ENCODE assay signal across 21 cellular contexts in the genomic region with DNA sequence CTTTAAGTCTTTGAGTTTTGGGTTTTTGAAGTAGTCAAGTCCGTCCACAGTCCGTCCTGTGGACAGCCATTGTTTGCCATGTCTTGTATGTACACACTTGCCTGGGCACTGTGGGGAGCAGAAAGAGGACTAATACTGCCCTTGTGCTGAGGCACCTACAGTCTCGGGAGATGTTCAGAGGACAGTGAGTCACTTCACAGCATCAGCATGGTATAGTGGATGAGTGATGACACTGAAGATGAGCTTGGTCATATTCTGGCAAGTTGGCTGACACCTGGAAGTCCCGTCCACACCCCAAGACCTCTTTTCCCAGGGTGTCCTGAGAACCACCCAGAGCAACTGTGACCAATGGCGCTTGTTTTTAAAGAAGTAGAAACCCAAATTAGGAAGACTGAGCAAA. TPM values are rescaled to one million over a fixed set of nuclear protein-coding genes. Genes with fewer than 3 reads are reported as not detected.
A peak's percentile ranks its signal among the peaks of the same experiment; 100 is the strongest.
DNase-seq lines count a peak whose midpoint lies in the region; ATAC-seq and TF ChIP-seq lines count a peak whose summit lies in the region.
"Had no signal": no experiment of that assay in that cellular context is flagged by ENCODE, and none has a peak within 500 bp of the region (broad histone marks: within the 10 kb centered on the region; RNA-seq: fewer than 3 reads in every experiment).

No MANE protein-coding gene starts in this region.

- intact Hi-C loops in PC-3 (cut with micrococcal nuclease) = no loop called here
- intact Hi-C loops in right cardiac atrium (cut with DNase I) = loop anchor here in 3 of 4 donors (10.0 kb wide), 2 partner anchors 372 to 452 kb away; a partner anchor contains a TSS

- H3K27ac ChIP-seq in PC-3 (ENCODE audit: low read length) (peak overlapping the region; percentile 89), right cardiac atrium (ENCODE audit: low read length) (no peak overlapping the region)
- H3K27ac ChIP-seq: C4-2B, HL-60, SK-N-MC had no signal

- peaks cover 100% of the 10 kb centered on the region for H3K79me2 ChIP-seq in PC-3 (ENCODE audit: low read length)

- peaks cover 22% of the 10 kb centered on the region; the same call in 1 of the 2 replicates for H3K36me3 ChIP-seq in PC-3 (ENCODE audit: low read depth, low read length)

- BruUV-seq in PC-3 (replicated peaks; lab: Mats Ljungman, UMichigan) = no TSS peak

- H3F3A ChIP-seq in PC-3 (ENCODE audit: low read length, unreplicated experiment) = peaks cover 15% of the 10 kb centered on the region

- H3K27me3 ChIP-seq in PC-3 (ENCODE audit: low read length) (no peaks in the 10 kb centered on the region), right cardiac atrium (ENCODE audit: control insufficient read depth, insufficient read depth) (no peaks in the 10 kb centered on the region)

- no peaks in the 10 kb centered on the region for H3K9me2 ChIP-seq in PC-3 (replicated peaks; ENCODE audit: low read length)

- peak; percentile 10 for DNase-seq in stimulated activated CD4-positive, alpha-beta T cell treated with anti-CD3 and anti-CD28 coated beads, Interleukin-1b, Interleukin-23, amount 100 ng/mL, for 48 hours
- DNase-seq in stimulated activated CD4-positive, alpha-beta T cell treated with anti-CD3 and anti-CD28 coated beads, Interleukin-15, amount 100 ng/mL, for 24 hours = no peak
- DNase-seq in PC-3 (no peak), epithelial cell of esophagus (ENCODE audit: low read depth) (peak; percentile 18), right cardiac atrium (no peak), T-helper 9 cell (no peak), NCI-H2081 (lab: John Stamatoyannopoulos, UW) (no peak)
- DNase-seq: COR-L47, DMS153, MV-4-11, NCI-H1417 treated with DMSO at 0.1 percent for 48 hours, NCI-H2029, NCI-H2171 treated with DMSO at 0.1 percent for 48 hours, NCI-H748 treated with DMSO at 0.1 percent for 48 hours had no signal

- no peaks in the 10 kb centered on the region for H3K9me3 ChIP-seq in PC-3 (ENCODE audit: low read length)
- no peaks in the 10 kb centered on the region for H3K9me3 ChIP-seq in right cardiac atrium (ENCODE audit: control insufficient read depth, low read length)
- H3K9me3 ChIP-seq: A549 had no signal

- no peak overlapping the region for H2AFZ ChIP-seq in PC-3 (ENCODE audit: low read length)
- H2AFZ ChIP-seq: GM23338 had no signal

- peaks cover 67% of the 10 kb centered on the region for H3K4me1 ChIP-seq in PC-3 (ENCODE audit: insufficient read depth, low read length)
- H3K4me1 ChIP-seq in right cardiac atrium (ENCODE audit: control insufficient read depth, insufficient read depth, low read length) = peaks cover 9% of the 10 kb centered on the region

- POLR2A ChIA-PET in PC-3 (lab: Charles Lee; ENCODE audit: unreplicated experiment) = no interaction called here

- H3K4me3 ChIP-seq in PC-3 (ENCODE audit: low read length) (no peak overlapping the region), epithelial cell of esophagus (ENCODE audit: low read length) (no peak overlapping the region), right cardiac atrium (ENCODE audit: low read length) (no peak overlapping the region)
- H3K4me3 ChIP-seq: A549, GM23338, SK-N-MC had no signal

- TF ChIP-seq CTCF in PC-3 (conservative IDR thresholded peaks at IDR 0.05; ENCODE audit: low read depth, low read length) (no peak), epithelial cell of esophagus (IDR thresholded peaks at IDR 0.05; ENCODE audit: insufficient read depth, low read depth, low read length, missing control alignments) (no peak)

- 97% methylated on average over 5 of the region's 5 CpGs for WGBS in right cardiac atrium

- no peak overlapping the region for H3K4me2 ChIP-seq in PC-3 (ENCODE audit: low read length)
- H3K4me2 ChIP-seq: A549, GM23338 had no signal

- no peak for ATAC-seq in PC-3
- ATAC-seq in right cardiac atrium = no peak
- no peak for ATAC-seq in HG02938 (IDR thresholded peaks at IDR 0.05; ENCODE audit: unreplicated experiment)
- ATAC-seq: A549, GM23338, HCT116 had no signal

- H4K20me1 ChIP-seq in PC-3 (ENCODE audit: low read length) = no peaks in the 10 kb centered on the region

- no peak overlapping the region for H3K9ac ChIP-seq in PC-3 (ENCODE audit: low read length)

- CTCF ChIA-PET in PC-3 (lab: Charles Lee) = no interaction called here

RNA-seq across cellular contexts. Expression of a gene that starts 29.2 kb away (rescaled TPM):
- total RNA-seq in PC-3 (2014; rRNA removed) = 113 and 154 TPM in 2 replicates
- 10 to 100 TPM; 45.8 to 53.9 (median 50.7) TPM for total RNA-seq in right cardiac atrium
- polyA plus RNA-seq in right cardiac atrium = 23.4 TPM

RNA-seq across cellular contexts. Expression of a gene that starts 51.8 kb away (rescaled TPM):
- 68.8 and 75.4 TPM in 2 replicates for total RNA-seq in PC-3 (2014; rRNA removed)
- total RNA-seq in right cardiac atrium = 10 to 100 TPM; 16.6 to 29.2 (median 23.6) TPM
- polyA plus RNA-seq in right cardiac atrium = 22.7 TPM

Comparison
In these comparisons a context has a peak if more than half of its experiments do, and no peak if none do; other contexts are left out.
1. DNase-seq: peak in stimulated activated CD4-positive, alpha-beta T cell treated with anti-CD3 and anti-CD28 coated beads, Interleukin-1b, Interleukin-23, amount 100 ng/mL, for 48 hours (single experiment) and epithelial cell of esophagus (single experiment); none in stimulated activated CD4-positive, alpha-beta T cell treated with anti-CD3 and anti-CD28 coated beads, Interleukin-15, amount 100 ng/mL, for 24 hours (single experiment), PC-3 (single experiment), right cardiac atrium (0 of 3), T-helper 9 cell (single experiment) and NCI-H2081 (0 of 2).